In genomic region chr10:191703-192518, GRCh38 we compare ENCODE assay signal across 1 cellular context.
A peak's percentile ranks its signal among the peaks of the same experiment; 100 is the strongest.
TF ChIP-seq lines count a peak whose summit lies in the region.

No MANE protein-coding gene starts in this region.

TF ChIP-seq in HEK293, 187 proteins besides CTCF, POLR2A, EP300 and RAD21 (continued from another document):
- no peak for TF ChIP-seq KLF17 (tag by site-specific recombination; IDR thresholded peaks at IDR 0.05)
- no peak for TF ChIP-seq ZNF18 (tag by site-specific recombination; IDR thresholded peaks at IDR 0.05)
- TF ChIP-seq EGR2 (tag by site-specific recombination; IDR thresholded peaks at IDR 0.05; ENCODE audit: low read depth) = no peak
- TF ChIP-seq ZNF654 (tag by site-specific recombination; IDR thresholded peaks at IDR 0.05; ENCODE audit: low read depth) = no peak
- no peak for TF ChIP-seq ZNF2 (tag by site-specific recombination; IDR thresholded peaks at IDR 0.05)
- peak; percentile 35; the same call in 1 of the 2 replicates for TF ChIP-seq ZBTB17 (tag by site-specific recombination; IDR thresholded peaks at IDR 0.05)
- TF ChIP-seq ZNF155 (tag by site-specific recombination; IDR thresholded peaks at IDR 0.05) = no peak
- no peak for TF ChIP-seq ZNF830 (tag by site-specific recombination; IDR thresholded peaks at IDR 0.05; ENCODE audit: low read depth)
- no peak for TF ChIP-seq ZNF211 (tag by site-specific recombination; IDR thresholded peaks at IDR 0.05; ENCODE audit: low read depth)
- no peak for TF ChIP-seq ZNF518A (tag by site-specific recombination; conservative IDR thresholded peaks at IDR 0.05; ENCODE audit: low read depth)
- TF ChIP-seq ZNF37A (tag by site-specific recombination; IDR thresholded peaks at IDR 0.05) = no peak
- TF ChIP-seq ZNF157 (tag by site-specific recombination; IDR thresholded peaks at IDR 0.05) = no peak
- TF ChIP-seq ZNF146 (tag by site-specific recombination; IDR thresholded peaks at IDR 0.05) = no peak
- no peak for TF ChIP-seq YY1 (tag by site-specific recombination; IDR thresholded peaks at IDR 0.05)
- TF ChIP-seq ZNF629 (tag by site-specific recombination; IDR thresholded peaks at IDR 0.05) = 0 out of 2 replicates have a peak, but pooled peaks have one; percentile 22
- peak; percentile 39; the same call in 1 of the 2 replicates for TF ChIP-seq ZEB2 (tag by site-specific recombination; IDR thresholded peaks at IDR 0.05)
- TF ChIP-seq ZNF280C (tag by site-specific recombination; IDR thresholded peaks at IDR 0.05) = no peak
- no peak for TF ChIP-seq MEIS1 (CRISPR knock-in tag; IDR thresholded peaks at IDR 0.05; ENCODE audit: borderline replicate concordance)
- no peak for TF ChIP-seq ZNF623 (tag by site-specific recombination; IDR thresholded peaks at IDR 0.05)
- TF ChIP-seq ZSCAN5A (tag by site-specific recombination; IDR thresholded peaks at IDR 0.05) = no peak
- no peak for TF ChIP-seq ZNF23 (tag by site-specific recombination; IDR thresholded peaks at IDR 0.05; ENCODE audit: borderline replicate concordance)
- 0 out of 2 replicates have a peak, but pooled peaks have one; percentile 20 for TF ChIP-seq PRDM1 (tag by site-specific recombination; IDR thresholded peaks at IDR 0.05)
- no peak for TF ChIP-seq ATF2 (tag by site-specific recombination; IDR thresholded peaks at IDR 0.05; ENCODE audit: low read depth)
- TF ChIP-seq ZNF664 (tag by site-specific recombination; IDR thresholded peaks at IDR 0.05) = no peak
- TF ChIP-seq ZNF639 (tag by site-specific recombination; IDR thresholded peaks at IDR 0.05) = no peak
- TF ChIP-seq ZNF488 (tag by site-specific recombination; IDR thresholded peaks at IDR 0.05) = no peak
- no peak for TF ChIP-seq ZNF610 (tag by site-specific recombination; IDR thresholded peaks at IDR 0.05; ENCODE audit: borderline replicate concordance)
- no peak for TF ChIP-seq PRDM4 (tag by site-specific recombination; IDR thresholded peaks at IDR 0.05)
- TF ChIP-seq ZNF791 (tag by site-specific recombination; IDR thresholded peaks at IDR 0.05) = no peak
